In genomic region chr4:180827193-180827592, GRCh38 we compare ENCODE assay signal across 10 cellular contexts.
DNase-seq lines count a peak whose midpoint lies in the region; ATAC-seq, FAIRE-seq and TF ChIP-seq lines count a peak whose summit lies in the region.
"Had no signal": no experiment of that assay in that cellular context is flagged by ENCODE, and none has a peak within 500 bp of the region (broad histone marks: within the 10 kb centered on the region; RNA-seq: fewer than 3 reads in every experiment).

No MANE protein-coding gene starts in this region.

- H3K27me3 ChIP-seq in rectal smooth muscle tissue (ENCODE audit: control insufficient read depth, insufficient read depth, low read length) = no peaks in the 10 kb centered on the region

- POLR2A ChIA-PET in RWPE1 (lab: Yijun Ruan, JAX; ENCODE audit: low non-redundant PET) = no interaction called here

- H3K9me3 Mint-ChIP-seq in activated naive CD4-positive, alpha-beta T cell treated with anti-CD3 and anti-CD28 coated beads, Interleukin-2, amount 10 ng/mL, durations not matched to agents 7 days and 5 days = no peaks in the 10 kb centered on the region
- H3K9me3 Mint-ChIP-seq: T-helper 2 cell treated with Interferon-gamma antibody and Interleukin-4, amounts not matched to agents 5 μg/mL and 100 μg/mL, for 36 hours had no signal

- no peak for ATAC-seq in GM18502 (IDR thresholded peaks at IDR 0.05; ENCODE audit: poor library complexity, unreplicated experiment)

- no peak for TF ChIP-seq CTCF in RWPE1 (conservative IDR thresholded peaks at IDR 0.05; ENCODE audit: low read depth)
- TF ChIP-seq CTCF in foreskin fibroblast (IDR thresholded peaks at IDR 0.05; ENCODE audit: low read depth, low read length) = no peak

- no peaks in the 10 kb centered on the region for H3K27me3 Mint-ChIP-seq in activated naive CD4-positive, alpha-beta T cell treated with anti-CD3 and anti-CD28 coated beads, Interleukin-2, amount 10 ng/mL, durations not matched to agents 7 days and 5 days
- H3K27me3 Mint-ChIP-seq: central memory CD8-positive, alpha-beta T cell had no signal

- H3K27ac Mint-ChIP-seq in activated naive CD4-positive, alpha-beta T cell treated with anti-CD3 and anti-CD28 coated beads, Interleukin-2, amount 10 ng/mL, durations not matched to agents 7 days and 5 days = no peak overlapping the region
- H3K27ac Mint-ChIP-seq: T-helper 2 cell treated with Interferon-gamma antibody and Interleukin-4, amounts not matched to agents 5 μg/mL and 100 μg/mL, for 36 hours had no signal

- no peaks in the 10 kb centered on the region for H3K36me3 Mint-ChIP-seq in activated naive CD4-positive, alpha-beta T cell treated with anti-CD3 and anti-CD28 coated beads, Interleukin-2, amount 10 ng/mL, durations not matched to agents 7 days and 5 days

- CTCF ChIA-PET in RWPE1 (lab: Yijun Ruan, JAX) = interaction anchor here (0.6 to 1.7 kb wide), 4 partner anchors 109 to 1877 kb away, joined by 3 to 5 read pairs (median 4); no protein-coding TSS in a partner anchor
- CTCF ChIA-PET in activated naive CD4-positive, alpha-beta T cell treated with anti-CD3 and anti-CD28 coated beads, Interleukin-2, amount 10 ng/mL, durations not matched to agents 7 days and 5 days (lab: Charles Lee) = interaction anchor here (0.9 kb wide), 1 partner anchor 164 kb away, joined by 3 read pairs; no protein-coding TSS in a partner anchor

- no peak overlapping the region for H3K9ac ChIP-seq in rectal smooth muscle tissue (ENCODE audit: low read length)

- no peaks in the 10 kb centered on the region for H3K4me1 Mint-ChIP-seq in activated naive CD4-positive, alpha-beta T cell treated with anti-CD3 and anti-CD28 coated beads, Interleukin-2, amount 10 ng/mL, durations not matched to agents 7 days and 5 days
- H3K4me1 Mint-ChIP-seq: central memory CD8-positive, alpha-beta T cell had no signal

- FAIRE-seq in GM19239 (lab: Jason Lieb, UNC) = no peak

- peaks cover 2% of the 10 kb centered on the region for H3K4me1 ChIP-seq in rectal smooth muscle tissue (ENCODE audit: control insufficient read depth, insufficient read depth, low read length)

- H3K4me3 Mint-ChIP-seq in activated naive CD4-positive, alpha-beta T cell treated with anti-CD3 and anti-CD28 coated beads, Interleukin-2, amount 10 ng/mL, durations not matched to agents 7 days and 5 days = no peak overlapping the region
- H3K4me3 Mint-ChIP-seq: central memory CD8-positive, alpha-beta T cell; T-helper 2 cell treated with Interferon-gamma antibody and Interleukin-4, amounts not matched to agents 5 μg/mL and 100 μg/mL, for 36 hours had no signal

- H3K27ac ChIP-seq in RWPE1 = peak overlapping the region; percentile 48; the same call in 1 of the 2 replicates
- no peak overlapping the region for H3K27ac ChIP-seq in rectal smooth muscle tissue (ENCODE audit: low read depth, low read length)

- H3K36me3 ChIP-seq in rectal smooth muscle tissue (ENCODE audit: control insufficient read depth, insufficient read depth, low read length) = no peaks in the 10 kb centered on the region

- H3K4me3 ChIP-seq in foreskin fibroblast (ENCODE audit: low read depth in 1 of 2, low read length in 2 of 2) = peak overlapping the region; percentile 35 to 50
- peak overlapping the region; percentile 52 for H3K4me3 ChIP-seq in rectal smooth muscle tissue (ENCODE audit: low read length)

- DNase-seq in EH (ENCODE audit: low read depth) = peak; percentile 41
- no peak for DNase-seq in RWPE1 (ENCODE audit: low spot score)
- peak in 1 of 2 donors; percentile 2 for DNase-seq in foreskin fibroblast
- DNase-seq in GM19239 (ENCODE audit: insufficient read length, low spot score) = no peak
- DNase-seq in activated naive CD4-positive, alpha-beta T cell treated with anti-CD3 and anti-CD28 coated beads, Interleukin-2, amount 10 ng/mL, durations not matched to agents 7 days and 5 days = no peak
- DNase-seq in RKO (ENCODE audit: low spot score) = no peak
